In the genomic region with DNA sequence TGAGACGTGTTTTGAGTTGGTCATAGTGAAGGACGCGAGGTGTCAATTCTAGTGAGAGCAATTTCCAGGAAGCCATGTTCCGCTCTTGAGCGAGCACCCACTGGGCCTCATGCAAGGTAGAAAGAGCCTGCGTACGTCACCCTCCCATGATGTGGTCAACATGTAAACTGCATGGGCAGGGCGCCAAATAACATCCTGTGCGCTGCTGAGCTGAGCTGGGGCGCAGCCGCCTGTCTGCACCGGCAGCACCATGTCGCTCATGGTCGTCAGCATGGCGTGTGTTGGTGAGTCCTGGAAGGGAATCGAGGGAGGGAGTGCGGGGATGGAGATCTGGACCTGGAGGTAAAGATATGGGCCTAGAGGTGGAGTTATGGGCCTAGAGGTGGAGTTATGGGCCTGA, we compare ENCODE assay signal across 16 cellular contexts. TPM values are rescaled to one million over a fixed set of nuclear protein-coding genes. Genes with fewer than 3 reads are reported as not detected.
"Had no signal": no experiment of that assay in that cellular context is flagged by ENCODE, and none has a peak within 500 bp of the region (broad histone marks: within the 10 kb centered on the region; RNA-seq: fewer than 3 reads in every experiment).

A gene (plus strand): TSS at position 218 of the 400 bp plus-strand sequence.

RNA-seq across cellular contexts. Expression of the gene that starts here (rescaled TPM):
- total RNA-seq: occipital lobe, osteoblast, pancreas, posterior vena cava, prostate gland, pulmonary artery endothelial cell, right atrium auricular region, sciatic nerve, smooth muscle cell, stomach, subcutaneous adipose tissue, temporal lobe, thoracic aorta, thyroid gland, ureter, vagina had no signal
